In genomic region chr3:154236331-154236730, GRCh38 we compare ENCODE assay signal across 25 cellular contexts.
"Had no signal": no experiment of that assay in that cellular context is flagged by ENCODE, and none has a peak within 500 bp of the region (broad histone marks: within the 10 kb centered on the region; RNA-seq: fewer than 3 reads in every experiment).

No MANE protein-coding gene starts in this region.

- H3K4me3 ChIP-seq: left lung, mucosa of descending colon, ovary, right atrium auricular region, right lobe of liver, smooth muscle cell, tibial nerve, uterus had no signal

- H3K4me1 ChIP-seq: left lung, right atrium auricular region, right lobe of liver, uterus had no signal

- ATAC-seq: left colon; left lung; mucosa of descending colon; naive thymus-derived CD4-positive, alpha-beta T cell; natural killer cell treated with Interleukin-12 subunit alpha and Interleukin-12 subunit beta and Interleukin-15 and Interleukin-18, amount 100 ng/mL, for 72 hours; right lobe of liver; stimulated activated memory B cell treated with anti-CD40 and anti-IgM and Interleukin-4, amounts not matched to agents 10 μg/mL and 1 μg/mL and 100 μg/mL, for 72 hours; stimulated activated naive CD8-positive, alpha-beta T cell treated with anti-CD3 and anti-CD28 coated beads, Interleukin-15, amount 100 ng/mL, for 72 hours had no signal

- H3K9me3 ChIP-seq: left lung, mucosa of descending colon, ovary, right atrium auricular region, right lobe of liver, tibial nerve, uterus had no signal

- H3K27me3 Mint-ChIP-seq: progenitor cell of endocrine pancreas, type B pancreatic cell had no signal

- H3K9me3 Mint-ChIP-seq: memory B cell; natural killer cell treated with Interleukin-12 subunit alpha and Interleukin-12 subunit beta and Interleukin-15 and Interleukin-18, amount 100 ng/mL, for 72 hours; stimulated activated memory B cell treated with anti-CD40 and anti-IgM and Interleukin-4, amounts not matched to agents 10 μg/mL and 1 μg/mL and 100 μg/mL, for 72 hours; type B pancreatic cell had no signal

- H3K27me3 ChIP-seq: left lung, ovary, right atrium auricular region, right lobe of liver, tibial nerve, uterus had no signal

- H3K36me3 Mint-ChIP-seq: immature natural killer cell; memory B cell; naive thymus-derived CD4-positive, alpha-beta T cell; natural killer cell treated with Interleukin-12 subunit alpha and Interleukin-12 subunit beta and Interleukin-15 and Interleukin-18, amount 100 ng/mL, for 72 hours; stimulated activated memory B cell treated with anti-CD40 and anti-IgM and Interleukin-4, amounts not matched to agents 10 μg/mL and 1 μg/mL and 100 μg/mL, for 72 hours had no signal

- H3K27ac ChIP-seq: ovary, right atrium auricular region, right lobe of liver, tibial nerve, uterus had no signal

- H3K36me3 ChIP-seq: left lung, ovary, right atrium auricular region, uterus had no signal

- H3K4me3 Mint-ChIP-seq: immature natural killer cell; memory B cell; naive thymus-derived CD4-positive, alpha-beta T cell; natural killer cell treated with Interleukin-12 subunit alpha and Interleukin-12 subunit beta and Interleukin-15 and Interleukin-18, amount 100 ng/mL, for 72 hours; stimulated activated memory B cell treated with anti-CD40 and anti-IgM and Interleukin-4, amounts not matched to agents 10 μg/mL and 1 μg/mL and 100 μg/mL, for 72 hours; stimulated activated naive CD8-positive, alpha-beta T cell treated with anti-CD3 and anti-CD28 coated beads, Interleukin-15, amount 100 ng/mL, for 72 hours; type B pancreatic cell had no signal

- H3K4me1 Mint-ChIP-seq: immature natural killer cell; naive thymus-derived CD4-positive, alpha-beta T cell; stimulated activated memory B cell treated with anti-CD40 and anti-IgM and Interleukin-4, amounts not matched to agents 10 μg/mL and 1 μg/mL and 100 μg/mL, for 72 hours; stimulated activated naive CD8-positive, alpha-beta T cell treated with anti-CD3 and anti-CD28 coated beads, Interleukin-15, amount 100 ng/mL, for 72 hours had no signal

- H3K27ac Mint-ChIP-seq: immature natural killer cell; memory B cell; naive thymus-derived CD4-positive, alpha-beta T cell; natural killer cell treated with Interleukin-12 subunit alpha and Interleukin-12 subunit beta and Interleukin-15 and Interleukin-18, amount 100 ng/mL, for 72 hours; progenitor cell of endocrine pancreas; stimulated activated memory B cell treated with anti-CD40 and anti-IgM and Interleukin-4, amounts not matched to agents 10 μg/mL and 1 μg/mL and 100 μg/mL, for 72 hours; stimulated activated naive CD8-positive, alpha-beta T cell treated with anti-CD3 and anti-CD28 coated beads, Interleukin-15, amount 100 ng/mL, for 72 hours; type B pancreatic cell had no signal

- DNase-seq: immature natural killer cell; kidney; left colon; left lung; midbrain; mucosa of descending colon; naive thymus-derived CD4-positive, alpha-beta T cell; ovary; right lobe of liver; stimulated activated CD4-positive, alpha-beta T cell treated with anti-CD3 and anti-CD28 coated beads, Interleukin-1b, Interleukin-23, amount 100 ng/mL, for 48 hours; stimulated activated CD4-positive, alpha-beta T cell treated with anti-CD3 and anti-CD28 coated beads, Interleukin-2, amount 100 ng/mL, for 48 hours; stimulated activated CD4-positive, alpha-beta T cell treated with anti-CD3 and anti-CD28 coated beads, Interleukin-4, amount 100 ng/mL, for 4 hours; stimulated activated CD8-positive, alpha-beta memory T cell treated with anti-CD3 and anti-CD28 coated beads, Interleukin-4, amount 100 ng/mL, for 48 hours; stimulated activated naive CD4-positive, alpha-beta T cell treated with Interleukin-2 at 50 U/mL for 16 hours; stimulated activated naive CD8-positive, alpha-beta T cell treated with anti-CD3 and anti-CD28 coated beads, Interleukin-15, amount 100 ng/mL, for 72 hours; substantia nigra; uterus had no signal
